Comparison of ENCODE assay signal across 1 cellular context in the genomic region with DNA sequence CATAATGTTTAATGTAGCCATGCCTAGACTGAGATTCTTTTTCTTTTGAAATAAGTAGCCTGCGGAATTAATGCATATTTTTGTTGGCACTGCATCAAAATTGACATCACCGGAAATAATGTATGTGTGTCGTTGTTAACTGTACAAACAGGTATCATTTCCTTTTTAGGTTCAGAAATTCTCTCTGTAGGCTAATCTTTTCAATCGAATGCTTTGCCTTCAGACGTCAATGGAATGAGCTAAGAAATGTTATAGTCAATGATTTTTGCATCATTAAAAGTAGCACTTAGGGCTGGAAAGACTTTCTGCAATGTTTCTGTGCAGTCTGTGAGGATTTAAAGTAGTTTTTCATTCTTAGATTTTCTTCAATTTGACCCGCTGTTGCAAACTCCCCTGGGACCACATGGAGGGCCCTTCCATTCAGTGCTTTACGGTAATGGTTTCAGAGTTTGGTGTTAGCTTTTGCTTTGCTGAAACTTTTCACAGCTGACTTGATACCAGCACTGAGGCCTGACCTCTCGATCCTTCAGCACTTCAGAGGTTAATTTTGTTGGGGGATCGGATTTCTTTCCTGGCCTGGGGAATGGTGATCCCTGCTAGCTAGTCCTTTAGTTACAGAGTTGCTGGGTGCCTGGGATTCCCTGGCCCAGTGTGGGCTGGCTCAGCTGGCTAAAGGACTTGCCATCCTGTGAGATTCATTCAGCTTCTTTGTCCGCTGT.
TF ChIP-seq lines count a peak whose summit lies in the region.

No MANE protein-coding gene starts in this region.

TF ChIP-seq in HepG2, 621 proteins besides CTCF, POLR2A, EP300 and RAD21 (continued from another document and continues in another):
- TF ChIP-seq, protein P1, sequence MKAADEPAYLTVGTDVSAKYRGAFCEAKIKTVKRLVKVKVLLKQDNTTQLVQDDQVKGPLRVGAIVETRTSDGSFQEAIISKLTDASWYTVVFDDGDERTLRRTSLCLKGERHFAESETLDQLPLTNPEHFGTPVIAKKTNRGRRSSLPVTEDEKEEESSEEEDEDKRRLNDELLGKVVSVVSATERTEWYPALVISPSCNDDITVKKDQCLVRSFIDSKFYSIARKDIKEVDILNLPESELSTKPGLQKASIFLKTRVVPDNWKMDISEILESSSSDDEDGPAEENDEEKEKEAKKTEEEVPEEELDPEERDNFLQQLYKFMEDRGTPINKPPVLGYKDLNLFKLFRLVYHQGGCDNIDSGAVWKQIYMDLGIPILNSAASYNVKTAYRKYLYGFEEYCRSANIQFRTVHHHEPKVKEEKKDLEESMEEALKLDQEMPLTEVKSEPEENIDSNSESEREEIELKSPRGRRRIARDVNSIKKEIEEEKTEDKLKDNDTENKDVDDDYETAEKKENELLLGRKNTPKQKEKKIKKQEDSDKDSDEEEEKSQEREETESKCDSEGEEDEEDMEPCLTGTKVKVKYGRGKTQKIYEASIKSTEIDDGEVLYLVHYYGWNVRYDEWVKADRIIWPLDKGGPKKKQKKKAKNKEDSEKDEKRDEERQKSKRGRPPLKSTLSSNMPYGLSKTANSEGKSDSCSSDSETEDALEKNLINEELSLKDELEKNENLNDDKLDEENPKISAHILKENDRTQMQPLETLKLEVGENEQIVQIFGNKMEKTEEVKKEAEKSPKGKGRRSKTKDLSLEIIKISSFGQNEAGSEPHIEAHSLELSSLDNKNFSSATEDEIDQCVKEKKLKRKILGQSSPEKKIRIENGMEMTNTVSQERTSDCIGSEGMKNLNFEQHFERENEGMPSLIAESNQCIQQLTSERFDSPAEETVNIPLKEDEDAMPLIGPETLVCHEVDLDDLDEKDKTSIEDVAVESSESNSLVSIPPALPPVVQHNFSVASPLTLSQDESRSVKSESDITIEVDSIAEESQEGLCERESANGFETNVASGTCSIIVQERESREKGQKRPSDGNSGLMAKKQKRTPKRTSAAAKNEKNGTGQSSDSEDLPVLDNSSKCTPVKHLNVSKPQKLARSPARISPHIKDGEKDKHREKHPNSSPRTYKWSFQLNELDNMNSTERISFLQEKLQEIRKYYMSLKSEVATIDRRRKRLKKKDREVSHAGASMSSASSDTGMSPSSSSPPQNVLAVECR (CRISPR knock-in tag; IDR thresholded peaks at IDR 0.05; ENCODE audit: borderline replicate concordance): peak; percentile 12; the same call in 1 of the 2 replicates
- peak; percentile 13; the same call in 1 of the 2 replicates for TF ChIP-seq MED1 (CRISPR knock-in tag; IDR thresholded peaks at IDR 0.05)
- TF ChIP-seq, protein P2, sequence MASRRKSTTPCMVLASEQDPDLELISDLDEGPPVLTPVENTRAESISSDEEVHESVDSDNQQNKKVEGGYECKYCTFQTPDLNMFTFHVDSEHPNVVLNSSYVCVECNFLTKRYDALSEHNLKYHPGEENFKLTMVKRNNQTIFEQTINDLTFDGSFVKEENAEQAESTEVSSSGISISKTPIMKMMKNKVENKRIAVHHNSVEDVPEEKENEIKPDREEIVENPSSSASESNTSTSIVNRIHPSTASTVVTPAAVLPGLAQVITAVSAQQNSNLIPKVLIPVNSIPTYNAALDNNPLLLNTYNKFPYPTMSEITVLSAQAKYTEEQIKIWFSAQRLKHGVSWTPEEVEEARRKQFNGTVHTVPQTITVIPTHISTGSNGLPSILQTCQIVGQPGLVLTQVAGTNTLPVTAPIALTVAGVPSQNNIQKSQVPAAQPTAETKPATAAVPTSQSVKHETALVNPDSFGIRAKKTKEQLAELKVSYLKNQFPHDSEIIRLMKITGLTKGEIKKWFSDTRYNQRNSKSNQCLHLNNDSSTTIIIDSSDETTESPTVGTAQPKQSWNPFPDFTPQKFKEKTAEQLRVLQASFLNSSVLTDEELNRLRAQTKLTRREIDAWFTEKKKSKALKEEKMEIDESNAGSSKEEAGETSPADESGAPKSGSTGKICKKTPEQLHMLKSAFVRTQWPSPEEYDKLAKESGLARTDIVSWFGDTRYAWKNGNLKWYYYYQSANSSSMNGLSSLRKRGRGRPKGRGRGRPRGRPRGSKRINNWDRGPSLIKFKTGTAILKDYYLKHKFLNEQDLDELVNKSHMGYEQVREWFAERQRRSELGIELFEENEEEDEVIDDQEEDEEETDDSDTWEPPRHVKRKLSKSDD (CRISPR knock-in tag; IDR thresholded peaks at IDR 0.05; ENCODE audit: low read depth): no peak
- TF ChIP-seq, protein P3, sequence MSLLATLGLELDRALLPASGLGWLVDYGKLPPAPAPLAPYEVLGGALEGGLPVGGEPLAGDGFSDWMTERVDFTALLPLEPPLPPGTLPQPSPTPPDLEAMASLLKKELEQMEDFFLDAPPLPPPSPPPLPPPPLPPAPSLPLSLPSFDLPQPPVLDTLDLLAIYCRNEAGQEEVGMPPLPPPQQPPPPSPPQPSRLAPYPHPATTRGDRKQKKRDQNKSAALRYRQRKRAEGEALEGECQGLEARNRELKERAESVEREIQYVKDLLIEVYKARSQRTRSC (CRISPR knock-in tag; IDR thresholded peaks at IDR 0.05; ENCODE audit: low read depth): no peak
- TF ChIP-seq, protein P4, sequence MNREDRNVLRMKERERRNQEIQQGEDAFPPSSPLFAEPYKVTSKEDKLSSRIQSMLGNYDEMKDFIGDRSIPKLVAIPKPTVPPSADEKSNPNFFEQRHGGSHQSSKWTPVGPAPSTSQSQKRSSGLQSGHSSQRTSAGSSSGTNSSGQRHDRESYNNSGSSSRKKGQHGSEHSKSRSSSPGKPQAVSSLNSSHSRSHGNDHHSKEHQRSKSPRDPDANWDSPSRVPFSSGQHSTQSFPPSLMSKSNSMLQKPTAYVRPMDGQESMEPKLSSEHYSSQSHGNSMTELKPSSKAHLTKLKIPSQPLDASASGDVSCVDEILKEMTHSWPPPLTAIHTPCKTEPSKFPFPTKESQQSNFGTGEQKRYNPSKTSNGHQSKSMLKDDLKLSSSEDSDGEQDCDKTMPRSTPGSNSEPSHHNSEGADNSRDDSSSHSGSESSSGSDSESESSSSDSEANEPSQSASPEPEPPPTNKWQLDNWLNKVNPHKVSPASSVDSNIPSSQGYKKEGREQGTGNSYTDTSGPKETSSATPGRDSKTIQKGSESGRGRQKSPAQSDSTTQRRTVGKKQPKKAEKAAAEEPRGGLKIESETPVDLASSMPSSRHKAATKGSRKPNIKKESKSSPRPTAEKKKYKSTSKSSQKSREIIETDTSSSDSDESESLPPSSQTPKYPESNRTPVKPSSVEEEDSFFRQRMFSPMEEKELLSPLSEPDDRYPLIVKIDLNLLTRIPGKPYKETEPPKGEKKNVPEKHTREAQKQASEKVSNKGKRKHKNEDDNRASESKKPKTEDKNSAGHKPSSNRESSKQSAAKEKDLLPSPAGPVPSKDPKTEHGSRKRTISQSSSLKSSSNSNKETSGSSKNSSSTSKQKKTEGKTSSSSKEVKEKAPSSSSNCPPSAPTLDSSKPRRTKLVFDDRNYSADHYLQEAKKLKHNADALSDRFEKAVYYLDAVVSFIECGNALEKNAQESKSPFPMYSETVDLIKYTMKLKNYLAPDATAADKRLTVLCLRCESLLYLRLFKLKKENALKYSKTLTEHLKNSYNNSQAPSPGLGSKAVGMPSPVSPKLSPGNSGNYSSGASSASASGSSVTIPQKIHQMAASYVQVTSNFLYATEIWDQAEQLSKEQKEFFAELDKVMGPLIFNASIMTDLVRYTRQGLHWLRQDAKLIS (CRISPR knock-in tag; IDR thresholded peaks at IDR 0.05): no peak
- peak; percentile 67; the same call in 1 of the 2 replicates for TF ChIP-seq HNF4G (IDR thresholded peaks at IDR 0.05; ENCODE audit: borderline replicate concordance, low read depth, low read length)
- TF ChIP-seq HNF4G (CRISPR knock-in tag; IDR thresholded peaks at IDR 0.05; ENCODE audit: borderline replicate concordance, low read depth): no peak
- TF ChIP-seq, protein P5, sequence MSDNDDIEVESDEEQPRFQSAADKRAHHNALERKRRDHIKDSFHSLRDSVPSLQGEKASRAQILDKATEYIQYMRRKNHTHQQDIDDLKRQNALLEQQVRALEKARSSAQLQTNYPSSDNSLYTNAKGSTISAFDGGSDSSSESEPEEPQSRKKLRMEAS (IDR thresholded peaks at IDR 0.05): peak; percentile 40
- TF ChIP-seq, protein P6, sequence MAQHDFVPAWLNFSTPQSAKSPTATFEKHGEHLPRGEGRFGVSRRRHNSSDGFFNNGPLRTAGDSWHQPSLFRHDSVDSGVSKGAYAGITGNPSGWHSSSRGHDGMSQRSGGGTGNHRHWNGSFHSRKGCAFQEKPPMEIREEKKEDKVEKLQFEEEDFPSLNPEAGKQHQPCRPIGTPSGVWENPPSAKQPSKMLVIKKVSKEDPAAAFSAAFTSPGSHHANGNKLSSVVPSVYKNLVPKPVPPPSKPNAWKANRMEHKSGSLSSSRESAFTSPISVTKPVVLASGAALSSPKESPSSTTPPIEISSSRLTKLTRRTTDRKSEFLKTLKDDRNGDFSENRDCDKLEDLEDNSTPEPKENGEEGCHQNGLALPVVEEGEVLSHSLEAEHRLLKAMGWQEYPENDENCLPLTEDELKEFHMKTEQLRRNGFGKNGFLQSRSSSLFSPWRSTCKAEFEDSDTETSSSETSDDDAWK (CRISPR knock-in tag; IDR thresholded peaks at IDR 0.05): no peak
- TF ChIP-seq ARNT (IDR thresholded peaks at IDR 0.05): no peak
- TF ChIP-seq, protein P7, sequence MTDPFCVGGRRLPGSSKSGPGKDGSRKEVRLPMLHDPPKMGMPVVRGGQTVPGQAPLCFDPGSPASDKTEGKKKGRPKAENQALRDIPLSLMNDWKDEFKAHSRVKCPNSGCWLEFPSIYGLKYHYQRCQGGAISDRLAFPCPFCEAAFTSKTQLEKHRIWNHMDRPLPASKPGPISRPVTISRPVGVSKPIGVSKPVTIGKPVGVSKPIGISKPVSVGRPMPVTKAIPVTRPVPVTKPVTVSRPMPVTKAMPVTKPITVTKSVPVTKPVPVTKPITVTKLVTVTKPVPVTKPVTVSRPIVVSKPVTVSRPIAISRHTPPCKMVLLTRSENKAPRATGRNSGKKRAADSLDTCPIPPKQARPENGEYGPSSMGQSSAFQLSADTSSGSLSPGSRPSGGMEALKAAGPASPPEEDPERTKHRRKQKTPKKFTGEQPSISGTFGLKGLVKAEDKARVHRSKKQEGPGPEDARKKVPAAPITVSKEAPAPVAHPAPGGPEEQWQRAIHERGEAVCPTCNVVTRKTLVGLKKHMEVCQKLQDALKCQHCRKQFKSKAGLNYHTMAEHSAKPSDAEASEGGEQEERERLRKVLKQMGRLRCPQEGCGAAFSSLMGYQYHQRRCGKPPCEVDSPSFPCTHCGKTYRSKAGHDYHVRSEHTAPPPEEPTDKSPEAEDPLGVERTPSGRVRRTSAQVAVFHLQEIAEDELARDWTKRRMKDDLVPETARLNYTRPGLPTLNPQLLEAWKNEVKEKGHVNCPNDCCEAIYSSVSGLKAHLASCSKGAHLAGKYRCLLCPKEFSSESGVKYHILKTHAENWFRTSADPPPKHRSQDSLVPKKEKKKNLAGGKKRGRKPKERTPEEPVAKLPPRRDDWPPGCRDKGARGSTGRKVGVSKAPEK (CRISPR knock-in tag; IDR thresholded peaks at IDR 0.05; ENCODE audit: borderline replicate concordance): no peak
- TF ChIP-seq SETDB1 (CRISPR knock-in tag; IDR thresholded peaks at IDR 0.05; ENCODE audit: borderline replicate concordance): no peak
- TF ChIP-seq GABPA (IDR thresholded peaks at IDR 0.05; ENCODE audit: low read depth, low read length): no peak
- no peak for TF ChIP-seq GABPA (CRISPR knock-in tag; IDR thresholded peaks at IDR 0.05; ENCODE audit: low read depth)
- no peak for TF ChIP-seq ZNF749 (CRISPR knock-in tag; IDR thresholded peaks at IDR 0.05; ENCODE audit: borderline replicate concordance)
- TF ChIP-seq, protein P8, sequence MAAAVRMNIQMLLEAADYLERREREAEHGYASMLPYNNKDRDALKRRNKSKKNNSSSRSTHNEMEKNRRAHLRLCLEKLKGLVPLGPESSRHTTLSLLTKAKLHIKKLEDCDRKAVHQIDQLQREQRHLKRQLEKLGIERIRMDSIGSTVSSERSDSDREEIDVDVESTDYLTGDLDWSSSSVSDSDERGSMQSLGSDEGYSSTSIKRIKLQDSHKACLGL (CRISPR knock-in tag; IDR thresholded peaks at IDR 0.05): no peak
- peak; percentile 58; the same call in 1 of the 2 replicates for TF ChIP-seq ZNF317 (CRISPR knock-in tag; IDR thresholded peaks at IDR 0.05)
- TF ChIP-seq, protein P9, sequence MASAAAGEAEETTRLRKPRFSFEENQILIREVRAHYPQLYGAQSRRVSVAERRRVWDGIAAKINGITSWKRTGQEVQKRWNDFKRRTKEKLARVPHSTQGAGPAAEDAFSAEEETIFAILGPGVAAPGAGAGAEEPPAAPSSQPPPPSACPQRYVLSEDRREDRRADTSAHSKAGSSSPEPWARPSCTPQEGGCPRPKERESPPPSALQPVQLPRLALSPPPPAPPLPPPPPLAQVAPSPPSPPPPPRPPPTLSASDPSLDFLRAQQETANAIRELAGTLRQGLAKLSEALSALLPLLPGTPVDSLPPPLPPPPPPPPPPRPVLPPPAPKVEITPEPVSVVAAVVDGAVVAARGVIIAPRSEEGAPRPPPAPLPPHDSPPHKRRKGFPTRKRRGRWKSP (CRISPR knock-in tag; IDR thresholded peaks at IDR 0.05): no peak; the same call in 1 of the 2 replicates
- no peak for TF ChIP-seq ZC3H13 (CRISPR knock-in tag; IDR thresholded peaks at IDR 0.05)
- TF ChIP-seq PITX1 (CRISPR knock-in tag; IDR thresholded peaks at IDR 0.05): no peak
- TF ChIP-seq ZIK1 (CRISPR knock-in tag; IDR thresholded peaks at IDR 0.05; ENCODE audit: borderline replicate concordance, low read depth): no peak
- no peak for TF ChIP-seq ZNF737 (CRISPR knock-in tag; IDR thresholded peaks at IDR 0.05; ENCODE audit: borderline replicate concordance)
- no peak for TF ChIP-seq NFE2L2 (IDR thresholded peaks at IDR 0.05; ENCODE audit: low read length)
- TF ChIP-seq TCF7 (IDR thresholded peaks at IDR 0.05; ENCODE audit: low read depth): no peak
- TF ChIP-seq DMAP1 (CRISPR knock-in tag; IDR thresholded peaks at IDR 0.05): no peak
- no peak for TF ChIP-seq CCAR2 (optimal IDR thresholded peaks at IDR 0.05; ENCODE audit: low read depth, low read length)
- TF ChIP-seq, protein P10, sequence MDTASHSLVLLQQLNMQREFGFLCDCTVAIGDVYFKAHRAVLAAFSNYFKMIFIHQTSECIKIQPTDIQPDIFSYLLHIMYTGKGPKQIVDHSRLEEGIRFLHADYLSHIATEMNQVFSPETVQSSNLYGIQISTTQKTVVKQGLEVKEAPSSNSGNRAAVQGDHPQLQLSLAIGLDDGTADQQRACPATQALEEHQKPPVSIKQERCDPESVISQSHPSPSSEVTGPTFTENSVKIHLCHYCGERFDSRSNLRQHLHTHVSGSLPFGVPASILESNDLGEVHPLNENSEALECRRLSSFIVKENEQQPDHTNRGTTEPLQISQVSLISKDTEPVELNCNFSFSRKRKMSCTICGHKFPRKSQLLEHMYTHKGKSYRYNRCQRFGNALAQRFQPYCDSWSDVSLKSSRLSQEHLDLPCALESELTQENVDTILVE (CRISPR knock-in tag; IDR thresholded peaks at IDR 0.05): no peak
- no peak for TF ChIP-seq TRIM24 (CRISPR knock-in tag; IDR thresholded peaks at IDR 0.05)
- TF ChIP-seq ZFP36L2 (CRISPR knock-in tag; IDR thresholded peaks at IDR 0.05): no peak
- no peak for TF ChIP-seq TCF7L2 (IDR thresholded peaks at IDR 0.05; ENCODE audit: low read depth, low read length)
- TF ChIP-seq, protein P11, sequence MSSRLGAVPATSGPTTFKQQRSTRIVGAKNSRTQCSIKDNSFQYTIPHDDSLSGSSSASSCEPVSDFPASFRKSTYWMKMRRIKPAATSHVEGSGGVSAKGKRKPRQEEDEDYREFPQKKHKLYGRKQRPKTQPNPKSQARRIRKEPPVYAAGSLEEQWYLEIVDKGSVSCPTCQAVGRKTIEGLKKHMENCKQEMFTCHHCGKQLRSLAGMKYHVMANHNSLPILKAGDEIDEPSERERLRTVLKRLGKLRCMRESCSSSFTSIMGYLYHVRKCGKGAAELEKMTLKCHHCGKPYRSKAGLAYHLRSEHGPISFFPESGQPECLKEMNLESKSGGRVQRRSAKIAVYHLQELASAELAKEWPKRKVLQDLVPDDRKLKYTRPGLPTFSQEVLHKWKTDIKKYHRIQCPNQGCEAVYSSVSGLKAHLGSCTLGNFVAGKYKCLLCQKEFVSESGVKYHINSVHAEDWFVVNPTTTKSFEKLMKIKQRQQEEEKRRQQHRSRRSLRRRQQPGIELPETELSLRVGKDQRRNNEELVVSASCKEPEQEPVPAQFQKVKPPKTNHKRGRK (CRISPR knock-in tag; IDR thresholded peaks at IDR 0.05): no peak
